19 cellular contexts compared by ENCODE assay signal in the genomic region with DNA sequence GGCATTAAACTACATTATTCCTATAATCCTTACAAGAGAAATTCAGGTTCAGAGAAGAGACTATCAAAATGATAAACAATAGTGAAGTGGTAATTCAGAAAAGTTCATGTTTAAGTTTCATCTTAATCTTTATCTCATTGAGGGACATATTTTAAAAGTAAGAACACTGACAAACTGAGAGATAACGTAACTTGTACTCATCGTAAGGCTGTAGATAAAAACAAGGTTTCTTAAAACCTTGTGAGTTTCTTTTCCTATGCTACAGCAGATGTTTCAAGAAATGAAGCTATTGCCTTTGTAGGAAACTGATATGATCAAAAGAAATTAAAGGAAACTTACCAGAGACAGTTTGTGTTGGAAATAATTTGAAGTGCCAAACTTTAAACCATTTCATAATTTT.
A peak's percentile ranks its signal among the peaks of the same experiment; 100 is the strongest.
DNase-seq lines count a peak whose midpoint lies in the region; ATAC-seq, FAIRE-seq and TF ChIP-seq lines count a peak whose summit lies in the region.
"Had no signal": no experiment of that assay in that cellular context is flagged by ENCODE, and none has a peak within 500 bp of the region (broad histone marks: within the 10 kb centered on the region; RNA-seq: fewer than 3 reads in every experiment).

No MANE protein-coding gene starts in this region.

- no peaks in the 10 kb centered on the region for H3K4me1 ChIP-seq in CD4-positive, CD25-positive, alpha-beta regulatory T cell (ENCODE audit: control insufficient read depth, insufficient read depth, low read length, poor library complexity, severe bottlenecking)
- H3K4me1 ChIP-seq in astrocyte (ENCODE audit: insufficient read depth, low read length) (no peaks in the 10 kb centered on the region), HepG2 (ENCODE audit: insufficient read depth, low read length) (peaks cover 60% of the 10 kb centered on the region)

- no TSS peak for BruUV-seq in HepG2 (replicated peaks; lab: Mats Ljungman, UMichigan)

- intact Hi-C loops in activated CD4-positive, alpha-beta memory T cell treated with anti-CD3 and anti-CD28 coated beads for 36 hours (cut with micrococcal nuclease) = no loop called here
- intact Hi-C loops in HepG2 (cut with micrococcal nuclease; ENCODE audit: unreplicated experiment) = no loop called here

- H3K27me3 ChIP-seq in CD4-positive, CD25-positive, alpha-beta regulatory T cell (ENCODE audit: control insufficient read depth, insufficient read depth, low read length) = no peaks in the 10 kb centered on the region
- H3K27me3 ChIP-seq in astrocyte (ENCODE audit: insufficient read depth, low read length) (no peaks in the 10 kb centered on the region), HepG2 (ENCODE audit: control insufficient read depth in 1 of 2, insufficient read depth in 2 of 2, low read length in 2 of 2) (no peaks in the 10 kb centered on the region)
- H3K27me3 ChIP-seq: Peyer's patch had no signal

- H3K27ac ChIP-seq in CD4-positive, CD25-positive, alpha-beta regulatory T cell (ENCODE audit: insufficient read depth, low read length, poor library complexity, severe bottlenecking) = no peak overlapping the region
- no peak overlapping the region for H3K27ac ChIP-seq in astrocyte (ENCODE audit: low read depth, low read length)
- H3K27ac ChIP-seq in HepG2 (ENCODE audit: extremely low read length, insufficient read depth, low read length) = no peak overlapping the region
- H3K27ac ChIP-seq: Peyer's patch had no signal

- no peak overlapping the region for H3K4me3 Mint-ChIP-seq in activated CD4-positive, alpha-beta memory T cell treated with anti-CD3 and anti-CD28 coated beads for 36 hours
- H3K4me3 Mint-ChIP-seq in activated CD4-positive, alpha-beta memory T cell treated with anti-CD3 and anti-CD28 coated beads, Interleukin-2, amount 10 ng/mL, durations not matched to agents 7 days and 5 days = no peak overlapping the region
- peak overlapping the region in 1 of 4 donors; percentile 63 for H3K4me3 Mint-ChIP-seq in CD4-positive, CD25-positive, alpha-beta regulatory T cell
- H3K4me3 Mint-ChIP-seq in T-helper 17 cell = no peak overlapping the region
- H3K4me3 Mint-ChIP-seq in astrocyte (ENCODE audit: unreplicated experiment) = no peak overlapping the region
- H3K4me3 Mint-ChIP-seq in HFFc6 = no peak overlapping the region
- H3K4me3 Mint-ChIP-seq: CD14-positive monocyte, H9, IgD-negative memory B cell had no signal

- TF ChIP-seq EP300 in HepG2 (IDR thresholded peaks at IDR 0.05; ENCODE audit: low read depth in 2 of 2, low read length in 2 of 2) (no peak), HepG2 (CRISPR knock-in tag; IDR thresholded peaks at IDR 0.05; ENCODE audit: borderline replicate concordance) (no peak)

- CTCF ChIA-PET in activated CD4-positive, alpha-beta memory T cell treated with anti-CD3 and anti-CD28 coated beads for 36 hours (lab: Charles Lee) = interaction anchor here (0.5 to 2.6 kb wide), 5 partner anchors 8 to 879 kb away, joined by 3 to 8 read pairs (median 4); no protein-coding TSS in a partner anchor
- CTCF ChIA-PET in activated CD4-positive, alpha-beta memory T cell treated with anti-CD3 and anti-CD28 coated beads, Interleukin-2, amount 10 ng/mL, durations not matched to agents 7 days and 5 days (lab: Charles Lee) = interaction anchor here (0.6 to 1.2 kb wide), 2 partner anchors 26 to 28 kb away, joined by 4 read pairs; no protein-coding TSS in a partner anchor
- CTCF ChIA-PET in HepG2 (lab: Yijun Ruan, JAX; ENCODE audit: low intra/inter-chr PET ratio, low total read pairs) = no interaction called here

- no peak for TF ChIP-seq CTCF in astrocyte (IDR thresholded peaks at IDR 0.05; ENCODE audit: insufficient read depth, low read depth, low read length)
- no peak for TF ChIP-seq CTCF in HFFc6 (IDR thresholded peaks at IDR 0.05)
- TF ChIP-seq CTCF in HepG2 (CRISPR knock-in tag; IDR thresholded peaks at IDR 0.05) = no peak

- peak overlapping the region; percentile 69 for H3K27ac Mint-ChIP-seq in activated CD4-positive, alpha-beta memory T cell treated with anti-CD3 and anti-CD28 coated beads for 36 hours
- H3K27ac Mint-ChIP-seq in activated CD4-positive, alpha-beta memory T cell treated with anti-CD3 and anti-CD28 coated beads, Interleukin-2, amount 10 ng/mL, durations not matched to agents 7 days and 5 days = no peak overlapping the region
- H3K27ac Mint-ChIP-seq in CD4-positive, CD25-positive, alpha-beta regulatory T cell = peak overlapping the region in 2 of 3 donors; percentile 21 to 74
- peak overlapping the region; percentile 27 for H3K27ac Mint-ChIP-seq in T-helper 17 cell
- no peak overlapping the region for H3K27ac Mint-ChIP-seq in astrocyte (ENCODE audit: unreplicated experiment)
- H3K27ac Mint-ChIP-seq in HFFc6 = no peak overlapping the region
- H3K27ac Mint-ChIP-seq: CD14-positive monocyte, H9, IgD-negative memory B cell had no signal

- H3K4me3 ChIP-seq in CD4-positive, CD25-positive, alpha-beta regulatory T cell (ENCODE audit: low read depth, low read length) = no peak overlapping the region
- no peak overlapping the region for H3K4me3 ChIP-seq in astrocyte (ENCODE audit: insufficient read depth, low read depth, low read length)
- H3K4me3 ChIP-seq in HepG2 (replicated peaks in 1 of 3; ENCODE audit: insufficient read depth in 1 of 3, low read depth in 2 of 3, low read length in 3 of 3) = no peak overlapping the region
- H3K4me3 ChIP-seq: GM12878, Peyer's patch had no signal

- no peaks in the 10 kb centered on the region for H3K9me3 Mint-ChIP-seq in activated CD4-positive, alpha-beta memory T cell treated with anti-CD3 and anti-CD28 coated beads for 36 hours
- no peaks in the 10 kb centered on the region for H3K9me3 Mint-ChIP-seq in activated CD4-positive, alpha-beta memory T cell treated with anti-CD3 and anti-CD28 coated beads, Interleukin-2, amount 10 ng/mL, durations not matched to agents 7 days and 5 days
- H3K9me3 Mint-ChIP-seq in CD4-positive, CD25-positive, alpha-beta regulatory T cell = no peaks in the 10 kb centered on the region
- H3K9me3 Mint-ChIP-seq in astrocyte (ENCODE audit: unreplicated experiment) = no peaks in the 10 kb centered on the region
- no peaks in the 10 kb centered on the region for H3K9me3 Mint-ChIP-seq in HFFc6
- H3K9me3 Mint-ChIP-seq: CD14-positive monocyte, H9, IgD-negative memory B cell had no signal

- no peak for TF ChIP-seq RAD21 in HepG2 (CRISPR knock-in tag; IDR thresholded peaks at IDR 0.05)

- no peak overlapping the region for H3K4me2 ChIP-seq in astrocyte (ENCODE audit: low read length)
- no peak overlapping the region for H3K4me2 ChIP-seq in HepG2 (ENCODE audit: low read depth, low read length)

- H4K20me1 ChIP-seq in astrocyte (ENCODE audit: insufficient read depth, low read length) = peaks cover 10% of the 10 kb centered on the region
- 0 out of 2 replicates have a peak, but pooled peaks cover 5% of the 10 kb centered on the region for H4K20me1 ChIP-seq in HepG2 (ENCODE audit: insufficient read depth, low read length)

- no peaks in the 10 kb centered on the region for H3K27me3 Mint-ChIP-seq in activated CD4-positive, alpha-beta memory T cell treated with anti-CD3 and anti-CD28 coated beads for 36 hours
- no peaks in the 10 kb centered on the region for H3K27me3 Mint-ChIP-seq in activated CD4-positive, alpha-beta memory T cell treated with anti-CD3 and anti-CD28 coated beads, Interleukin-2, amount 10 ng/mL, durations not matched to agents 7 days and 5 days
- H3K27me3 Mint-ChIP-seq in CD4-positive, CD25-positive, alpha-beta regulatory T cell = no peaks in the 10 kb centered on the region
- H3K27me3 Mint-ChIP-seq in T-helper 17 cell = no peaks in the 10 kb centered on the region
- no peaks in the 10 kb centered on the region for H3K27me3 Mint-ChIP-seq in astrocyte (ENCODE audit: low read depth, unreplicated experiment)
- H3K27me3 Mint-ChIP-seq in HFFc6 (ENCODE audit: insufficient read depth) = peaks cover 4% of the 10 kb centered on the region
- H3K27me3 Mint-ChIP-seq: IgD-negative memory B cell had no signal

- H3K9me3 ChIP-seq in CD4-positive, CD25-positive, alpha-beta regulatory T cell (ENCODE audit: control insufficient read depth in 2 of 2, low read length in 2 of 2) = no peaks in the 10 kb centered on the region
- H3K9me3 ChIP-seq in T-helper 17 cell (ENCODE audit: control insufficient read depth, low read length, poor library complexity, severe bottlenecking) (no peaks in the 10 kb centered on the region), astrocyte (ENCODE audit: insufficient read depth, low read depth, low read length) (no peaks in the 10 kb centered on the region), HepG2 (ENCODE audit: low read length) (no peaks in the 10 kb centered on the region)
- H3K9me3 ChIP-seq: Peyer's patch had no signal

- H3K9ac ChIP-seq in astrocyte (ENCODE audit: low read length) (no peak overlapping the region), HepG2 (ENCODE audit: insufficient read depth, low read depth, low read length) (no peak overlapping the region)

- ATAC-seq in CD4-positive, CD25-positive, alpha-beta regulatory T cell (ENCODE audit: low read depth in 2 of 2) = no peak
- ATAC-seq in T-helper 17 cell (no peak), GM19328 (IDR thresholded peaks at IDR 0.05; ENCODE audit: unreplicated experiment) (no peak), HepG2 (no peak)
- ATAC-seq: GM12878 had no signal

- POLR2A ChIA-PET in activated CD4-positive, alpha-beta memory T cell treated with anti-CD3 and anti-CD28 coated beads for 36 hours (lab: Charles Lee) = no interaction called here
- POLR2A ChIA-PET in activated CD4-positive, alpha-beta memory T cell treated with anti-CD3 and anti-CD28 coated beads, Interleukin-2, amount 10 ng/mL, durations not matched to agents 7 days and 5 days (lab: Charles Lee) = no interaction called here
- POLR2A ChIA-PET in HepG2 (lab: Yijun Ruan, JAX) = no interaction called here

- peaks cover 10% of the 10 kb centered on the region for H3K4me1 Mint-ChIP-seq in activated CD4-positive, alpha-beta memory T cell treated with anti-CD3 and anti-CD28 coated beads for 36 hours (ENCODE audit: low read depth)
- H3K4me1 Mint-ChIP-seq in activated CD4-positive, alpha-beta memory T cell treated with anti-CD3 and anti-CD28 coated beads, Interleukin-2, amount 10 ng/mL, durations not matched to agents 7 days and 5 days = peaks cover 6% of the 10 kb centered on the region
- H3K4me1 Mint-ChIP-seq in CD4-positive, CD25-positive, alpha-beta regulatory T cell = peaks cover 13 to 24% (median 18%) of the 10 kb centered on the region in 4 donors
- H3K4me1 Mint-ChIP-seq in T-helper 17 cell (peaks cover 8% of the 10 kb centered on the region), astrocyte (ENCODE audit: low read depth, unreplicated experiment) (peaks cover 18% of the 10 kb centered on the region), HFFc6 (ENCODE audit: low read depth) (no peaks in the 10 kb centered on the region)

- peak; percentile 9 for FAIRE-seq in astrocyte (lab: Jason Lieb, UNC)
- FAIRE-seq in HepG2 (lab: Jason Lieb, UNC) = no peak
- FAIRE-seq: GM12878 had no signal

- in situ Hi-C loops in HepG2 (cut with HindIII; ENCODE audit: extremely low pct_ligation_motif_present, low pct_unique_long_range_greater_than_20kb) = no loop called here

- DNase-seq in activated CD4-positive, alpha-beta memory T cell treated with anti-CD3 and anti-CD28 coated beads for 36 hours = no peak
- no peak for DNase-seq in activated CD4-positive, alpha-beta memory T cell treated with anti-CD3 and anti-CD28 coated beads, Interleukin-2, amount 10 ng/mL, durations not matched to agents 7 days and 5 days
- DNase-seq in CD4-positive, CD25-positive, alpha-beta regulatory T cell = peak in 1 of 3 donors; percentile 26
- DNase-seq in T-helper 17 cell = no peak
- DNase-seq in astrocyte (ENCODE audit: low read depth) = no peak
- no peak for DNase-seq in HFFc6
- DNase-seq in HepG2 (ENCODE audit: low spot score) = no peak
- DNase-seq: Calu3, DMS79, H9, MV-4-11, NCI-H1417 treated with DMSO at 0.1 percent for 48 hours, NCI-H2029 treated with DMSO at 0.1 percent for 48 hours, NCI-H510A treated with DMSO at 0.1 percent for 48 hours, Peyer's patch had no signal

- 98% methylated on average over 2 of the region's 2 CpGs for WGBS in HepG2 (ENCODE audit: low lambda C conversion rate)

- H3K36me3 ChIP-seq in CD4-positive, CD25-positive, alpha-beta regulatory T cell (ENCODE audit: control insufficient read depth, insufficient read depth, low read length) = no peaks in the 10 kb centered on the region
- no peaks in the 10 kb centered on the region for H3K36me3 ChIP-seq in astrocyte (ENCODE audit: insufficient read depth, low read length)
- no peaks in the 10 kb centered on the region for H3K36me3 ChIP-seq in HepG2 (replicated peaks in 1 of 2; ENCODE audit: control insufficient read depth in 1 of 2, insufficient read depth in 2 of 2, low read length in 2 of 2)
- H3K36me3 ChIP-seq: Peyer's patch had no signal

- TF ChIP-seq POLR2A in HepG2 (IDR thresholded peaks at IDR 0.05; ENCODE audit: insufficient read depth in 1 of 2, low read depth in 2 of 2, low read length in 2 of 2) = no peak

- no peaks in the 10 kb centered on the region for H3K36me3 Mint-ChIP-seq in activated CD4-positive, alpha-beta memory T cell treated with anti-CD3 and anti-CD28 coated beads for 36 hours
- H3K36me3 Mint-ChIP-seq in activated CD4-positive, alpha-beta memory T cell treated with anti-CD3 and anti-CD28 coated beads, Interleukin-2, amount 10 ng/mL, durations not matched to agents 7 days and 5 days (ENCODE audit: low read depth) = no peaks in the 10 kb centered on the region
- H3K36me3 Mint-ChIP-seq in CD4-positive, CD25-positive, alpha-beta regulatory T cell = peaks cover 4% of the 10 kb centered on the region
- peaks cover 6% of the 10 kb centered on the region for H3K36me3 Mint-ChIP-seq in T-helper 17 cell (ENCODE audit: low read depth)
- peaks cover 5% of the 10 kb centered on the region for H3K36me3 Mint-ChIP-seq in astrocyte (ENCODE audit: low read depth, unreplicated experiment)
- no peaks in the 10 kb centered on the region for H3K36me3 Mint-ChIP-seq in HFFc6 (ENCODE audit: low read depth)

- H2AFZ ChIP-seq in astrocyte (ENCODE audit: low read depth, low read length) (no peak overlapping the region), HepG2 (ENCODE audit: low read length) (no peak overlapping the region)

- H3K79me2 ChIP-seq in astrocyte (ENCODE audit: insufficient read depth, low read length) (peaks cover 3% of the 10 kb centered on the region), HepG2 (ENCODE audit: insufficient read depth, low read length) (peaks cover 77% of the 10 kb centered on the region)

Comparison
In these comparisons a context has a peak if more than half of its experiments do, and no peak if none do; other contexts are left out.
1. H3K27ac Mint-ChIP-seq: peak in activated CD4-positive, alpha-beta memory T cell treated with anti-CD3 and anti-CD28 coated beads for 36 hours (single experiment), CD4-positive, CD25-positive, alpha-beta regulatory T cell (2 of 3) and T-helper 17 cell (single experiment); none in activated CD4-positive, alpha-beta memory T cell treated with anti-CD3 and anti-CD28 coated beads, Interleukin-2, amount 10 ng/mL, durations not matched to agents 7 days and 5 days (single experiment), astrocyte (single experiment) and HFFc6 (single experiment).